8 cellular contexts compared by ENCODE assay signal in the genomic region with DNA sequence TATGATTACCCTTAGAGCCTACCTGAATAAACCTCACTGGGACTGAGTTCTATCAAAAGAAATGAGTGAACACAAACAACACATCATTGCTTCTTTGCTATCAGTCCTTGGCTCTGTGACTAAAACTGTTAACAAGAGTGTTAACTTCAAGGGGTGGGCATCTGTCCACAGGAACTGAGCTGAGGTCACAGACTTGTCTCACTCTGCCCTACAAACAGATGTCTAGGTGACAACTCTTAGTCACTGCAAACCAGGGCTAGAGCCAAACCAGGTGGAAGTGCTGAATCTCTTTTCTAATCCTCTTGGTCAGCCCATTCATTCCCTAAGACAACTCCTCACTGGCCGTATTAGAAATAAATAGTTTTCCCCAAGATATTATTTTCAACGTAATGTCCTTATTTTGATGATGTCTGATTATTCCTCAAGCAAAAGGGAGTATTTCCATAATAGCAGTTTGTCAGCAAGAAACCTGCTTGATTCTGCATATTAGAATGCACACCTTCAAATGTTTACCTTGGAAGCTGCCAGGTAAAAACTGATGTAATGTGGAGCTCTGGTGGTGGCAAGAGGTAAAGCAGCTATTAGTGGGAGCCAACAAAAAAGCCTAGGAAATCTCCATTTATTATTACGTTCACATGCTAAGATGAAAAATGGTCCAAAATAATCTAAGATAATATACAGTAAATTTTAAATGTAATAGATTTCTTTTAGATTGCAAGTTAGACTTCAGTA. TPM values are rescaled to one million over a fixed set of nuclear protein-coding genes. Genes with fewer than 3 reads are reported as not detected.
DNase-seq lines count a peak whose midpoint lies in the region; TF ChIP-seq lines count a peak whose summit lies in the region.
"Had no signal": no experiment of that assay in that cellular context is flagged by ENCODE, and none has a peak within 500 bp of the region (broad histone marks: within the 10 kb centered on the region; RNA-seq: fewer than 3 reads in every experiment).

No MANE protein-coding gene starts in this region.

- CTCF ChIA-PET in activated naive CD4-positive, alpha-beta T cell treated with anti-CD3 and anti-CD28 coated beads, Interleukin-2, amount 10 ng/mL, durations not matched to agents 7 days and 5 days (lab: Charles Lee): interaction anchor here (1.3 to 2.0 kb wide), 2 partner anchors 437 to 464 kb away, joined by 4 to 16 read pairs; no protein-coding TSS in a partner anchor

- H3K9me2 ChIP-seq in Karpas-422 (replicated peaks; ENCODE audit: insufficient read depth, low read length): no peaks in the 10 kb centered on the region

- peaks cover 4% of the 10 kb centered on the region for H3K36me3 Mint-ChIP-seq in activated naive CD4-positive, alpha-beta T cell treated with anti-CD3 and anti-CD28 coated beads, Interleukin-2, amount 10 ng/mL, durations not matched to agents 7 days and 5 days

- H3K9ac ChIP-seq in Karpas-422 (ENCODE audit: low read length): no peak overlapping the region

- no peaks in the 10 kb centered on the region for H3K9me3 Mint-ChIP-seq in activated naive CD4-positive, alpha-beta T cell treated with anti-CD3 and anti-CD28 coated beads, Interleukin-2, amount 10 ng/mL, durations not matched to agents 7 days and 5 days

- H3K36me3 ChIP-seq in Karpas-422 (ENCODE audit: insufficient read depth, low read length): no peaks in the 10 kb centered on the region
- H3K36me3 ChIP-seq in prostate gland: no peaks in the 10 kb centered on the region

- H4K20me1 ChIP-seq in Karpas-422 (ENCODE audit: insufficient read depth, low read depth, low read length): no peaks in the 10 kb centered on the region

- H3K4me3 Mint-ChIP-seq in activated naive CD4-positive, alpha-beta T cell treated with anti-CD3 and anti-CD28 coated beads, Interleukin-2, amount 10 ng/mL, durations not matched to agents 7 days and 5 days: no peak overlapping the region

- 43% methylated on average over 3 of the region's 3 CpGs for WGBS in prostate gland

- H3K4me1 ChIP-seq in Karpas-422 (ENCODE audit: low read length) (no peaks in the 10 kb centered on the region), prostate gland (replicated peaks) (no peaks in the 10 kb centered on the region)

- no peaks in the 10 kb centered on the region for H3K9me3 ChIP-seq in Karpas-422 (ENCODE audit: low read length)
- H3K9me3 ChIP-seq in prostate gland: no peaks in the 10 kb centered on the region

- TF ChIP-seq CTCF in GM12872 (IDR thresholded peaks at IDR 0.05; ENCODE audit: insufficient read depth, low read depth, low read length) (peak; percentile 52; the same call in 2 of the 3 replicates), cardiac fibroblast (IDR thresholded peaks at IDR 0.05; ENCODE audit: low read depth, low read length) (peak; percentile 53), prostate gland (IDR thresholded peaks at IDR 0.05) (peak in 3 of 4 experiments; percentile 47 to 65 (median 60))

- no peak overlapping the region for H3K27ac ChIP-seq in Karpas-422 (ENCODE audit: low read length)
- no peak overlapping the region for H3K27ac ChIP-seq in prostate gland

- H3K4me3 ChIP-seq in Karpas-422 (ENCODE audit: low read length) (no peak overlapping the region), cardiac fibroblast (replicated peaks in 1 of 2; ENCODE audit: low read depth in 2 of 2, low read length in 2 of 2) (no peak overlapping the region), prostate gland (no peak overlapping the region)

- no peaks in the 10 kb centered on the region for H3K79me2 ChIP-seq in Karpas-422 (ENCODE audit: low read length)

- DNase-seq in Karpas-422 (peak; percentile 57), cardiac fibroblast (ENCODE audit: low read depth in 2 of 2) (peak; percentile 6 to 20), prostate gland (ENCODE audit: low spot score) (no peak), NCI-H1436 treated with DMSO at 0.1 percent for 48 hours (lab: John Stamatoyannopoulos, UW) (no peak)
- DNase-seq in activated CD4-positive, alpha-beta T cell treated with anti-CD3 and anti-CD28 coated beads, Interleukin-2, amount 50 U/mL, for 48 hours: no peak
- DNase-seq in activated naive CD4-positive, alpha-beta T cell treated with anti-CD3 and anti-CD28 coated beads, Interleukin-2, amount 10 ng/mL, durations not matched to agents 7 days and 5 days: no peak
- DNase-seq: activated T-cell treated with anti-CD3 and anti-CD28 coated beads, Interleukin-2, amount 50 U/mL, for 48 hours had no signal

- no peaks in the 10 kb centered on the region for H3K27me3 ChIP-seq in Karpas-422 (ENCODE audit: low read length)
- H3K27me3 ChIP-seq in prostate gland (replicated peaks; ENCODE audit: insufficient read depth): no peaks in the 10 kb centered on the region

- no peak overlapping the region for H2AFZ ChIP-seq in Karpas-422 (ENCODE audit: low read length)

- intact Hi-C loops in prostate gland (cut with DNase I): no loop called here

- peaks cover 11% of the 10 kb centered on the region for H3K4me1 Mint-ChIP-seq in activated naive CD4-positive, alpha-beta T cell treated with anti-CD3 and anti-CD28 coated beads, Interleukin-2, amount 10 ng/mL, durations not matched to agents 7 days and 5 days

- no peak for TF ChIP-seq POLR2A in prostate gland (IDR thresholded peaks at IDR 0.05)

- no peak overlapping the region for H3K27ac Mint-ChIP-seq in activated naive CD4-positive, alpha-beta T cell treated with anti-CD3 and anti-CD28 coated beads, Interleukin-2, amount 10 ng/mL, durations not matched to agents 7 days and 5 days

- H3K4me2 ChIP-seq in Karpas-422 (ENCODE audit: low read depth, low read length, poor library complexity, severe bottlenecking): no peak overlapping the region

- H3K27me3 Mint-ChIP-seq in activated naive CD4-positive, alpha-beta T cell treated with anti-CD3 and anti-CD28 coated beads, Interleukin-2, amount 10 ng/mL, durations not matched to agents 7 days and 5 days: peaks cover 48% of the 10 kb centered on the region

RNA-seq across cellular contexts. Expression of a gene that starts 4.0 kb away (rescaled TPM):
- 0.32 TPM in 1 of 2 replicates, not detected in the other for total RNA-seq in Karpas-422 (2014; rRNA removed; shearing (Covaris generic); ENCODE audit: low replicate concordance)
- total RNA-seq in prostate gland: 1 to 10 TPM in 1 of 2 donors, under 1 TPM in 1; 0.73 to 2.8 TPM

Comparison
In these comparisons a context has a peak if more than half of its experiments do, and no peak if none do; other contexts are left out.
1. DNase-seq: peak in Karpas-422 (single experiment) and cardiac fibroblast (2 of 2); none in prostate gland (single experiment), activated CD4-positive, alpha-beta T cell treated with anti-CD3 and anti-CD28 coated beads, Interleukin-2, amount 50 U/mL, for 48 hours (0 of 2), activated naive CD4-positive, alpha-beta T cell treated with anti-CD3 and anti-CD28 coated beads, Interleukin-2, amount 10 ng/mL, durations not matched to agents 7 days and 5 days (single experiment) and NCI-H1436 treated with DMSO at 0.1 percent for 48 hours (single experiment).
2. Peak in every context shown above with its lines, with median percentiles within 50 percentile points of each other: CTCF ChIP-seq.